In the genomic region with DNA sequence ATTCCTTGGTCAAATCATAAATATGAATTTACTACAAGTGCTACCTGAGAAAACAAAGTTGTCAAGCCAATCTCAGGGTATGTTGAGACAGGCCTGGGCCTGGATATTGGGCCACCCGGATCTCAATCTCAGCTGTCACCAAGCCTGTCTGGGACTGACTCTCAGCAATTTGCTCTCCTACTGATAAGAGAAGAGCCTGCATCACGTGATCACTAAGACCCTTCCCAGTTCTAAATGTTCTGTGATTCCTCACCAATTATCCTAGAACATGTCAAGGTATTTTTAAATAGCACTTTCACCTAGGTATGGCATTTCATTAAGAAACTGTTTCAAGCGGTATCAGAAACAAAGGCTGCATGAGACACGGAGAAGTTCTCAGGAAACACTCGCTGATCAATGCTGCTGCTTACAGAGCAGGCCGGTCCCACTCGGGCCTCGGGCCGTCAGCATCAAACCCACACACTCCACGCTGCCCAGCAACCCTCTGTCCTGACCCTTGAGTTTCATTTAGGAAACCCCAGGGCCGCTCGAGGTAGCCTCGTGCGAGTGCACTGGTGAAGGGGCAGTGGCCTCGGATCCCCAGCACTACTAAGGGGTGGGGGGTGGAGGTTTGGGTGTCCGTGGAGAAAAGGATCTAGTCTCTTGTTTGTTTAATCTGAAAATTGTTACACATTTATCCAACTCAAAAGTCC, we compare ENCODE assay signal across 8 cellular contexts. TPM values are rescaled to one million over a fixed set of nuclear protein-coding genes. Genes with fewer than 3 reads are reported as not detected.
DNase-seq lines count a peak whose midpoint lies in the region; ATAC-seq and TF ChIP-seq lines count a peak whose summit lies in the region.

No MANE protein-coding gene starts in this region.

- peaks cover 64% of the 10 kb centered on the region for H3K4me1 Mint-ChIP-seq in activated naive CD4-positive, alpha-beta T cell treated with anti-CD3 and anti-CD28 coated beads for 36 hours (ENCODE audit: low read depth)

- H3K9me3 ChIP-seq in mesenchymal stem cell (ENCODE audit: control insufficient read depth, low read length) (no peaks in the 10 kb centered on the region), upper lobe of right lung (no peaks in the 10 kb centered on the region), mucosa of descending colon (no peaks in the 10 kb centered on the region)

- H2BK120ac ChIP-seq in mesenchymal stem cell (ENCODE audit: low read depth, low read length) = peak overlapping the region; percentile 43

- H3K4me2 ChIP-seq in mesenchymal stem cell (ENCODE audit: low read length, poor library complexity, severe bottlenecking) = peak overlapping the region; percentile 87

- intact Hi-C loops in activated naive CD4-positive, alpha-beta T cell treated with anti-CD3 and anti-CD28 coated beads for 36 hours (cut with micrococcal nuclease) = loop anchor here (5.0 kb wide), 1 partner anchor 554 kb away; no protein-coding TSS in a partner anchor
- intact Hi-C loops in upper lobe of right lung (cut with DNase I) (no loop called here), mucosa of descending colon (cut with DNase I, micrococcal nuclease) (loop anchor here (10.0 kb wide), 4 partner anchors 74 to 874 kb away; no protein-coding TSS in a partner anchor)

- H2BK15ac ChIP-seq in mesenchymal stem cell (ENCODE audit: low read depth, poor library complexity, severe bottlenecking) = no peak overlapping the region

- H3K27me3 Mint-ChIP-seq in activated naive CD4-positive, alpha-beta T cell treated with anti-CD3 and anti-CD28 coated beads for 36 hours (ENCODE audit: low read depth) = no peaks in the 10 kb centered on the region

- no peak overlapping the region for H3K14ac ChIP-seq in mesenchymal stem cell (ENCODE audit: low read length in 2 of 2)

- H3K23ac ChIP-seq in mesenchymal stem cell (ENCODE audit: low read length in 2 of 2) = no peak overlapping the region

- peak overlapping the region; percentile 40 to 88 for H3K4ac ChIP-seq in mesenchymal stem cell (ENCODE audit: low read depth in 1 of 2, low read length in 2 of 2)

- H2AFZ ChIP-seq in mesenchymal stem cell (ENCODE audit: low read depth, low read length) = no peak overlapping the region

- TF ChIP-seq CTCF in cardiac fibroblast (IDR thresholded peaks at IDR 0.05; ENCODE audit: low read depth, low read length) (no peak), upper lobe of right lung (IDR thresholded peaks at IDR 0.05) (no peak), mucosa of descending colon (IDR thresholded peaks at IDR 0.05) (no peak)

- H3K4me3 Mint-ChIP-seq in activated naive CD4-positive, alpha-beta T cell treated with anti-CD3 and anti-CD28 coated beads for 36 hours = peak overlapping the region; percentile 96

- ATAC-seq in upper lobe of right lung = no peak
- ATAC-seq in GM19324 (IDR thresholded peaks at IDR 0.05; ENCODE audit: low FRiP score, unreplicated experiment) = no peak
- ATAC-seq in mucosa of descending colon = no peak

- peak overlapping the region; percentile 100 for H3K9ac ChIP-seq in mesenchymal stem cell (ENCODE audit: low read length)

- H3K36me3 Mint-ChIP-seq in activated naive CD4-positive, alpha-beta T cell treated with anti-CD3 and anti-CD28 coated beads for 36 hours (ENCODE audit: low read depth) = peaks cover 76% of the 10 kb centered on the region

- H2BK5ac ChIP-seq in mesenchymal stem cell (ENCODE audit: low read depth, low read length, poor library complexity, severe bottlenecking) = peak overlapping the region; percentile 33

- H2BK12ac ChIP-seq in mesenchymal stem cell (ENCODE audit: low read length in 2 of 2) = peak overlapping the region; percentile 51 to 57

- H4K91ac ChIP-seq in mesenchymal stem cell (ENCODE audit: low read length) = peak overlapping the region; percentile 25

- H3K27me3 ChIP-seq in mesenchymal stem cell (ENCODE audit: control insufficient read depth in 1 of 2, insufficient read depth in 1 of 2, low read length in 2 of 2) (no peaks in the 10 kb centered on the region), upper lobe of right lung (no peaks in the 10 kb centered on the region)

- H4K8ac ChIP-seq in mesenchymal stem cell (ENCODE audit: low read length) = no peak overlapping the region

- DNase-seq in activated naive CD4-positive, alpha-beta T cell treated with anti-CD3 and anti-CD28 coated beads for 36 hours = no peak
- DNase-seq in activated naive CD4-positive, alpha-beta T cell treated with anti-CD3 and anti-CD28 coated beads, Interleukin-2, amount 50 U/mL, for 16 hours = no peak
- DNase-seq in cardiac fibroblast (ENCODE audit: low read depth in 2 of 2) (peak; percentile 48 to 52), mesenchymal stem cell (peak; percentile 61), upper lobe of right lung (no peak), mucosa of descending colon (no peak), D341Med (ENCODE audit: low spot score) (no peak)

- CTCF ChIA-PET in activated naive CD4-positive, alpha-beta T cell treated with anti-CD3 and anti-CD28 coated beads for 36 hours (lab: Charles Lee) = no interaction called here

- peak overlapping the region; percentile 88 for H3K27ac ChIP-seq in mesenchymal stem cell (ENCODE audit: low read length, poor library complexity, severe bottlenecking)
- peak overlapping the region; percentile 100 for H3K27ac ChIP-seq in upper lobe of right lung

- H3K4me1 ChIP-seq in mesenchymal stem cell (ENCODE audit: control insufficient read depth, insufficient read depth, low read depth, low read length) = peaks cover 24% of the 10 kb centered on the region
- H3K4me1 ChIP-seq in upper lobe of right lung = peaks cover 56% of the 10 kb centered on the region
- H3K4me1 ChIP-seq in mucosa of descending colon (ENCODE audit: low read depth) = peaks cover 56% of the 10 kb centered on the region

- peak overlapping the region; percentile 76 for H2AK5ac ChIP-seq in mesenchymal stem cell (ENCODE audit: low read length, severe bottlenecking)

- peak overlapping the region; percentile 75 to 81 for H3K18ac ChIP-seq in mesenchymal stem cell (ENCODE audit: low read depth in 1 of 2, low read length in 2 of 2)

- H3K4me3 ChIP-seq in cardiac fibroblast (replicated peaks in 1 of 2; ENCODE audit: low read depth in 2 of 2, low read length in 2 of 2) = peak overlapping the region; percentile 79 to 90
- peak overlapping the region; percentile 43 to 97 for H3K4me3 ChIP-seq in mesenchymal stem cell (ENCODE audit: insufficient read depth in 1 of 2, low read depth in 1 of 2, low read length in 2 of 2)
- peak overlapping the region; percentile 89 for H3K4me3 ChIP-seq in upper lobe of right lung
- H3K4me3 ChIP-seq in mucosa of descending colon = no peak overlapping the region

- H3K79me1 ChIP-seq in mesenchymal stem cell (replicated peaks; ENCODE audit: low read length, poor library complexity, severe bottlenecking) = no peaks in the 10 kb centered on the region

- peak overlapping the region; percentile 99 for H3K27ac Mint-ChIP-seq in activated naive CD4-positive, alpha-beta T cell treated with anti-CD3 and anti-CD28 coated beads for 36 hours

- H3K36me3 ChIP-seq in mesenchymal stem cell (ENCODE audit: control insufficient read depth in 1 of 2, insufficient read depth in 2 of 2, low read depth in 1 of 2, low read length in 2 of 2) (peaks cover 32 to 79% of the 10 kb centered on the region in 2 experiments), upper lobe of right lung (peaks cover 67% of the 10 kb centered on the region), mucosa of descending colon (ENCODE audit: low read depth) (peaks cover 9% of the 10 kb centered on the region)

- WGBS in mesenchymal stem cell = 68% methylated on average over 9 of the region's 16 CpGs

- H3K9me3 Mint-ChIP-seq in activated naive CD4-positive, alpha-beta T cell treated with anti-CD3 and anti-CD28 coated beads for 36 hours = no peaks in the 10 kb centered on the region

RNA-seq across cellular contexts. Expression of gene KLF6, which starts 4.1 kb away (rescaled TPM):
- total RNA-seq in activated naive CD4-positive, alpha-beta T cell treated with anti-CD3 and anti-CD28 coated beads for 36 hours = 10 to 100 TPM; 78.9 to 82.1 TPM
- 195 TPM for polyA plus RNA-seq in mesenchymal stem cell (2013, experiment 1 of 2)
- polyA plus RNA-seq in mesenchymal stem cell (2013, experiment 2 of 2) = 183 TPM
- total RNA-seq in upper lobe of right lung (247 TPM), mucosa of descending colon (100 to 1,000 TPM; 270 to 371 (median 331) TPM)

Comparison
In these comparisons a context has a peak if more than half of its experiments do, and no peak if none do; other contexts are left out.
1. DNase-seq: peak in cardiac fibroblast (2 of 2) and mesenchymal stem cell (single experiment); none in activated naive CD4-positive, alpha-beta T cell treated with anti-CD3 and anti-CD28 coated beads for 36 hours (single experiment), activated naive CD4-positive, alpha-beta T cell treated with anti-CD3 and anti-CD28 coated beads, Interleukin-2, amount 50 U/mL, for 16 hours (single experiment), upper lobe of right lung (single experiment), mucosa of descending colon (0 of 3) and D341Med (single experiment).